ENCODE assay signal across 2 cellular contexts in the genomic region with DNA sequence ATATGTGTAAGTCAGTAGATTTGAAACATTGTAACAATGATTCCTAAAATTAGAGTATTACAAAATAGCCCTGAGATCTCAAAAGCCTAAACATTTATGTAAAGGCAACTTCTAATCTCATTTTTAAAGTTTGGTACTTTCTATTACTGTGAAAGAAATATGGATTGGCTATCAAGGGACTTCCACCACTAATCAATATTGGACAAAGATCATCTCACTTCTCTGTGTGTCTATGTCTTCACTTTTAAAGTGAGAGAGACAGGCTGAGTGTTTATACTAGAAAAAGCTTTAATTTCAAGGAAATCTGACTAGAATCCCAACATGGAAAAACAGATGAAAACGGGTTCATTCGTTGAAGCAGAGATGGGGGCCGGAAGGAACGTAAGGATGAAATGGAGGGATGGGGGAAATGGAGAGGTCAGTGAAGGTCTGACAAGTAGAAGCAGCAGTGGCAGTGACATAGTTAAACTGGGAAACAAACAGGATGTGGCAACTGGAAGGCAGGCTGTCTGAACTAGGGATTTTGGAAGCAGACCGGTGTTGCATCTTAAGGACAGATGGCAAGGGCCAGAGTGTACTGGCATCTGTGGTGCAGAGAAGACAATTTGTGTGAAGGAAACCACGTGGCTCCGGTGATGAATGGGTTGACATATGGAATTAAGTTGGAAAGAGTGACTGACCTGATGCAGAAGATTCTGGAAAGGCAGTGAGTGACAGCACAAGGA.
TF ChIP-seq lines count a peak whose summit lies in the region.

No MANE protein-coding gene starts in this region.

TF ChIP-seq in SK-N-SH, 30 proteins besides CTCF, POLR2A, EP300 and RAD21:
- TF ChIP-seq, protein P1, sequence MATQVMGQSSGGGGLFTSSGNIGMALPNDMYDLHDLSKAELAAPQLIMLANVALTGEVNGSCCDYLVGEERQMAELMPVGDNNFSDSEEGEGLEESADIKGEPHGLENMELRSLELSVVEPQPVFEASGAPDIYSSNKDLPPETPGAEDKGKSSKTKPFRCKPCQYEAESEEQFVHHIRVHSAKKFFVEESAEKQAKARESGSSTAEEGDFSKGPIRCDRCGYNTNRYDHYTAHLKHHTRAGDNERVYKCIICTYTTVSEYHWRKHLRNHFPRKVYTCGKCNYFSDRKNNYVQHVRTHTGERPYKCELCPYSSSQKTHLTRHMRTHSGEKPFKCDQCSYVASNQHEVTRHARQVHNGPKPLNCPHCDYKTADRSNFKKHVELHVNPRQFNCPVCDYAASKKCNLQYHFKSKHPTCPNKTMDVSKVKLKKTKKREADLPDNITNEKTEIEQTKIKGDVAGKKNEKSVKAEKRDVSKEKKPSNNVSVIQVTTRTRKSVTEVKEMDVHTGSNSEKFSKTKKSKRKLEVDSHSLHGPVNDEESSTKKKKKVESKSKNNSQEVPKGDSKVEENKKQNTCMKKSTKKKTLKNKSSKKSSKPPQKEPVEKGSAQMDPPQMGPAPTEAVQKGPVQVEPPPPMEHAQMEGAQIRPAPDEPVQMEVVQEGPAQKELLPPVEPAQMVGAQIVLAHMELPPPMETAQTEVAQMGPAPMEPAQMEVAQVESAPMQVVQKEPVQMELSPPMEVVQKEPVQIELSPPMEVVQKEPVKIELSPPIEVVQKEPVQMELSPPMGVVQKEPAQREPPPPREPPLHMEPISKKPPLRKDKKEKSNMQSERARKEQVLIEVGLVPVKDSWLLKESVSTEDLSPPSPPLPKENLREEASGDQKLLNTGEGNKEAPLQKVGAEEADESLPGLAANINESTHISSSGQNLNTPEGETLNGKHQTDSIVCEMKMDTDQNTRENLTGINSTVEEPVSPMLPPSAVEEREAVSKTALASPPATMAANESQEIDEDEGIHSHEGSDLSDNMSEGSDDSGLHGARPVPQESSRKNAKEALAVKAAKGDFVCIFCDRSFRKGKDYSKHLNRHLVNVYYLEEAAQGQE (IDR thresholded peaks at IDR 0.05; ENCODE audit: low read depth, low read length) = no peak
- peak; percentile 34; the same call in 1 of the 2 replicates for TF ChIP-seq TCF12 (IDR thresholded peaks at IDR 0.05)
TF ChIP-seq in SK-N-SH: peak in this region for 1.

TF ChIP-seq in SK-N-SH treated with all-trans-retinoic acid at 6 μM for 48 hours, 23 proteins besides CTCF, POLR2A, EP300 and RAD21 (continued from another document):
- no peak for TF ChIP-seq SNAI2 (CRISPR knock-in tag; IDR thresholded peaks at IDR 0.05)
- TF ChIP-seq, protein P2, sequence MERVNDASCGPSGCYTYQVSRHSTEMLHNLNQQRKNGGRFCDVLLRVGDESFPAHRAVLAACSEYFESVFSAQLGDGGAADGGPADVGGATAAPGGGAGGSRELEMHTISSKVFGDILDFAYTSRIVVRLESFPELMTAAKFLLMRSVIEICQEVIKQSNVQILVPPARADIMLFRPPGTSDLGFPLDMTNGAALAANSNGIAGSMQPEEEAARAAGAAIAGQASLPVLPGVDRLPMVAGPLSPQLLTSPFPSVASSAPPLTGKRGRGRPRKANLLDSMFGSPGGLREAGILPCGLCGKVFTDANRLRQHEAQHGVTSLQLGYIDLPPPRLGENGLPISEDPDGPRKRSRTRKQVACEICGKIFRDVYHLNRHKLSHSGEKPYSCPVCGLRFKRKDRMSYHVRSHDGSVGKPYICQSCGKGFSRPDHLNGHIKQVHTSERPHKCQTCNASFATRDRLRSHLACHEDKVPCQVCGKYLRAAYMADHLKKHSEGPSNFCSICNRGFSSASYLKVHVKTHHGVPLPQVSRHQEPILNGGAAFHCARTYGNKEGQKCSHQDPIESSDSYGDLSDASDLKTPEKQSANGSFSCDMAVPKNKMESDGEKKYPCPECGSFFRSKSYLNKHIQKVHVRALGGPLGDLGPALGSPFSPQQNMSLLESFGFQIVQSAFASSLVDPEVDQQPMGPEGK (CRISPR knock-in tag; IDR thresholded peaks at IDR 0.05; ENCODE audit: borderline replicate concordance) = no peak
- TF ChIP-seq PPARA (CRISPR knock-in tag; IDR thresholded peaks at IDR 0.05; ENCODE audit: borderline replicate concordance) = no peak
- TF ChIP-seq, protein P3, sequence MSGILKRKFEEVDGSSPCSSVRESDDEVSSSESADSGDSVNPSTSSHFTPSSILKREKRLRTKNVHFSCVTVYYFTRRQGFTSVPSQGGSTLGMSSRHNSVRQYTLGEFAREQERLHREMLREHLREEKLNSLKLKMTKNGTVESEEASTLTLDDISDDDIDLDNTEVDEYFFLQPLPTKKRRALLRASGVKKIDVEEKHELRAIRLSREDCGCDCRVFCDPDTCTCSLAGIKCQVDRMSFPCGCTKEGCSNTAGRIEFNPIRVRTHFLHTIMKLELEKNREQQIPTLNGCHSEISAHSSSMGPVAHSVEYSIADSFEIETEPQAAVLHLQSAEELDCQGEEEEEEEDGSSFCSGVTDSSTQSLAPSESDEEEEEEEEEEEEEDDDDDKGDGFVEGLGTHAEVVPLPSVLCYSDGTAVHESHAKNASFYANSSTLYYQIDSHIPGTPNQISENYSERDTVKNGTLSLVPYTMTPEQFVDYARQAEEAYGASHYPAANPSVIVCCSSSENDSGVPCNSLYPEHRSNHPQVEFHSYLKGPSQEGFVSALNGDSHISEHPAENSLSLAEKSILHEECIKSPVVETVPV (CRISPR knock-in tag; IDR thresholded peaks at IDR 0.05) = no peak
